In the genomic region with DNA sequence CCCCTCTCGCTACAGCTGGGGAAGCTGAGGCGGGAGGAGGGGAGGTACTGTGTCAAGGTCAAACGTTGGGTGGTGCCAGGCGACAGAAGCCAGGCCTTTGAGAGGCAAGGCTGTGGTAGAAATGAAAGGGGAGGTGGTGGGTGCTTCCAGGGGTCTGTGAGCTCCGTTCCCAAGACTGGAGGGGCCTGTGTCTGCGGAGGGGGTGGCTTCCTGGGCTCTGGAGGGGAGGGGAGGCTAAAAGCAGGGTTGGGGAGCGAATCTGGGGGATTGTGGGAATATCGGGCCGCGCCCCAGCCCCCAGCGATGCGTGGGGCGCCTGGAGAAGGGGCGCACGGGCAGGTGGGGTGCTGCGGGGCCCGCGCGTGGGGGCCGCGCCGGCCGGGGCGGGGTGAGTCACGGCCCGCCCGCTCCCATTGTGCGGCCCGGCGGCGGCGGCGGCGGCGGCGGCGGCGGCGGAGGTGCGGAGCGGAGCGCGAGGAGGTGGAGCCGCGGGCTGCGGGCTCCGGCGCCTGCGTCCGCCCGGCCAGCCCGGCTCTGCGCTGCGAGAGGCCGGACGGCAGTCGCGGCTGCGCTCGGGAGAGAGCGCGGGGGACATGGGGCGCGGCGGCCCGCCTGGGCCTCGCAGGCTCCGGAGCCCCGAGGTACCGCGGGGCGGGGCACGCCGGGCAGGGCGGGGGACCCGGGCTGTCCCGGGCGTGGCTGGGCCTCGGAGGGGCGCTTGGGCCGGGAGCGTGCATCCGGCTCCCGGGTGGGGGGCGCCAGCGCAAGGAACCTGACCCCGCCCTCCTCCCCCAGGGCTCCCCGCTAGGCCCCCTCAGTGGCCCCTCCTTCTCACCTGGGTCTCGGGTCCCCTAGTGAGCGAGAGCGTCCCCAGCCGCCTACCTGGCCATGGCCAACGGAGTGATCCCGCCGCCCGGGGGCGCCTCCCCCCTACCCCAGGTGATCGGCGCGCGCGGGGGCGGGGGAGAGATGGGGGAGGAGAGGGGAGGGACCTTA, we compare ENCODE assay signal across 1 cellular context.
TF ChIP-seq lines count a peak whose summit lies in the region.

A gene with protein sequence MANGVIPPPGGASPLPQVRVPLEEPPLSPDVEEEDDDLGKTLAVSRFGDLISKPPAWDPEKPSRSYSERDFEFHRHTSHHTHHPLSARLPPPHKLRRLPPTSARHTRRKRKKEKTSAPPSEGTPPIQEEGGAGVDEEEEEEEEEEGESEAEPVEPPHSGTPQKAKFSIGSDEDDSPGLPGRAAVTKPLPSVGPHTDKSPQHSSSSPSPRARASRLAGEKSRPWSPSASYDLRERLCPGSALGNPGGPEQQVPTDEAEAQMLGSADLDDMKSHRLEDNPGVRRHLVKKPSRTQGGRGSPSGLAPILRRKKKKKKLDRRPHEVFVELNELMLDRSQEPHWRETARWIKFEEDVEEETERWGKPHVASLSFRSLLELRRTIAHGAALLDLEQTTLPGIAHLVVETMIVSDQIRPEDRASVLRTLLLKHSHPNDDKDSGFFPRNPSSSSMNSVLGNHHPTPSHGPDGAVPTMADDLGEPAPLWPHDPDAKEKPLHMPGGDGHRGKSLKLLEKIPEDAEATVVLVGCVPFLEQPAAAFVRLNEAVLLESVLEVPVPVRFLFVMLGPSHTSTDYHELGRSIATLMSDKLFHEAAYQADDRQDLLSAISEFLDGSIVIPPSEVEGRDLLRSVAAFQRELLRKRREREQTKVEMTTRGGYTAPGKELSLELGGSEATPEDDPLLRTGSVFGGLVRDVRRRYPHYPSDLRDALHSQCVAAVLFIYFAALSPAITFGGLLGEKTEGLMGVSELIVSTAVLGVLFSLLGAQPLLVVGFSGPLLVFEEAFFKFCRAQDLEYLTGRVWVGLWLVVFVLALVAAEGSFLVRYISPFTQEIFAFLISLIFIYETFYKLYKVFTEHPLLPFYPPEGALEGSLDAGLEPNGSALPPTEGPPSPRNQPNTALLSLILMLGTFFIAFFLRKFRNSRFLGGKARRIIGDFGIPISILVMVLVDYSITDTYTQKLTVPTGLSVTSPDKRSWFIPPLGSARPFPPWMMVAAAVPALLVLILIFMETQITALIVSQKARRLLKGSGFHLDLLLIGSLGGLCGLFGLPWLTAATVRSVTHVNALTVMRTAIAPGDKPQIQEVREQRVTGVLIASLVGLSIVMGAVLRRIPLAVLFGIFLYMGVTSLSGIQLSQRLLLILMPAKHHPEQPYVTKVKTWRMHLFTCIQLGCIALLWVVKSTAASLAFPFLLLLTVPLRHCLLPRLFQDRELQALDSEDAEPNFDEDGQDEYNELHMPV (plus strand): TSS at position 526 of the 996 bp plus-strand sequence. CDS start 363 bp downstream, at position 889.

TF ChIP-seq in HEK293, 187 proteins besides CTCF, POLR2A, EP300 and RAD21 (continued from another document and continues in another):
- TF ChIP-seq, protein P1, sequence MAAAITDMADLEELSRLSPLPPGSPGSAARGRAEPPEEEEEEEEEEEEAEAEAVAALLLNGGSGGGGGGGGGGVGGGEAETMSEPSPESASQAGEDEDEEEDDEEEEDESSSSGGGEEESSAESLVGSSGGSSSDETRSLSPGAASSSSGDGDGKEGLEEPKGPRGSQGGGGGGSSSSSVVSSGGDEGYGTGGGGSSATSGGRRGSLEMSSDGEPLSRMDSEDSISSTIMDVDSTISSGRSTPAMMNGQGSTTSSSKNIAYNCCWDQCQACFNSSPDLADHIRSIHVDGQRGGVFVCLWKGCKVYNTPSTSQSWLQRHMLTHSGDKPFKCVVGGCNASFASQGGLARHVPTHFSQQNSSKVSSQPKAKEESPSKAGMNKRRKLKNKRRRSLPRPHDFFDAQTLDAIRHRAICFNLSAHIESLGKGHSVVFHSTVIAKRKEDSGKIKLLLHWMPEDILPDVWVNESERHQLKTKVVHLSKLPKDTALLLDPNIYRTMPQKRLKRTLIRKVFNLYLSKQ (tag by site-specific recombination; IDR thresholded peaks at IDR 0.05; ENCODE audit: borderline replicate concordance) = no peak
- TF ChIP-seq ZNF214 (tag by site-specific recombination; IDR thresholded peaks at IDR 0.05; ENCODE audit: borderline replicate concordance) (no peak), ZSCAN5A (tag by site-specific recombination; IDR thresholded peaks at IDR 0.05) (no peak), HOXA7 (CRISPR knock-in tag; IDR thresholded peaks at IDR 0.05; ENCODE audit: borderline replicate concordance) (no peak), ZNF133 (tag by site-specific recombination; IDR thresholded peaks at IDR 0.05) (no peak), ZNF311 (tag by site-specific recombination; IDR thresholded peaks at IDR 0.05; ENCODE audit: borderline replicate concordance) (no peak), ZNF610 (tag by site-specific recombination; IDR thresholded peaks at IDR 0.05; ENCODE audit: borderline replicate concordance) (no peak), ZNF639 (tag by site-specific recombination; IDR thresholded peaks at IDR 0.05) (no peak), ZNF202 (tag by site-specific recombination; IDR thresholded peaks at IDR 0.05; ENCODE audit: borderline replicate concordance) (no peak), PRDM2 (tag by site-specific recombination; IDR thresholded peaks at IDR 0.05; ENCODE audit: borderline replicate concordance) (no peak), ZBTB49 (tag by site-specific recombination; IDR thresholded peaks at IDR 0.05; ENCODE audit: low read depth) (no peak), ZNF544 (tag by site-specific recombination; IDR thresholded peaks at IDR 0.05) (no peak), ZNF16 (tag by site-specific recombination; IDR thresholded peaks at IDR 0.05; ENCODE audit: low read depth) (no peak), ZNF354C (tag by site-specific recombination; IDR thresholded peaks at IDR 0.05; ENCODE audit: borderline replicate concordance, low read depth) (no peak), RBAK (tag by site-specific recombination; IDR thresholded peaks at IDR 0.05) (no peak), ZNF624 (tag by site-specific recombination; IDR thresholded peaks at IDR 0.05) (no peak), ZBTB8A (tag by site-specific recombination; IDR thresholded peaks at IDR 0.05) (peak; percentile 33; the same call in 1 of the 2 replicates), ZNF223 (tag by site-specific recombination; IDR thresholded peaks at IDR 0.05) (no peak), ZNF140 (tag by site-specific recombination; IDR thresholded peaks at IDR 0.05) (no peak), KLF1 (tag by site-specific recombination; IDR thresholded peaks at IDR 0.05) (peak; percentile 61), ZNF2 (tag by site-specific recombination; IDR thresholded peaks at IDR 0.05) (no peak), ZNF146 (tag by site-specific recombination; IDR thresholded peaks at IDR 0.05) (no peak), ZNF660 (tag by site-specific recombination; IDR thresholded peaks at IDR 0.05) (no peak), ZNF23 (tag by site-specific recombination; IDR thresholded peaks at IDR 0.05; ENCODE audit: borderline replicate concordance) (no peak), GLI2 (tag by site-specific recombination; IDR thresholded peaks at IDR 0.05; ENCODE audit: borderline replicate concordance, low read depth) (no peak), ZNF514 (tag by site-specific recombination; IDR thresholded peaks at IDR 0.05) (no peak), ZNF416 (tag by site-specific recombination; IDR thresholded peaks at IDR 0.05) (no peak), PRDM1 (tag by site-specific recombination; IDR thresholded peaks at IDR 0.05) (no peak), ZNF132 (tag by site-specific recombination; IDR thresholded peaks at IDR 0.05; ENCODE audit: borderline replicate concordance) (no peak), ZNF560 (tag by site-specific recombination; IDR thresholded peaks at IDR 0.05; ENCODE audit: borderline replicate concordance) (no peak), ZNF600 (tag by site-specific recombination; IDR thresholded peaks at IDR 0.05) (no peak)
- TF ChIP-seq, protein P2, sequence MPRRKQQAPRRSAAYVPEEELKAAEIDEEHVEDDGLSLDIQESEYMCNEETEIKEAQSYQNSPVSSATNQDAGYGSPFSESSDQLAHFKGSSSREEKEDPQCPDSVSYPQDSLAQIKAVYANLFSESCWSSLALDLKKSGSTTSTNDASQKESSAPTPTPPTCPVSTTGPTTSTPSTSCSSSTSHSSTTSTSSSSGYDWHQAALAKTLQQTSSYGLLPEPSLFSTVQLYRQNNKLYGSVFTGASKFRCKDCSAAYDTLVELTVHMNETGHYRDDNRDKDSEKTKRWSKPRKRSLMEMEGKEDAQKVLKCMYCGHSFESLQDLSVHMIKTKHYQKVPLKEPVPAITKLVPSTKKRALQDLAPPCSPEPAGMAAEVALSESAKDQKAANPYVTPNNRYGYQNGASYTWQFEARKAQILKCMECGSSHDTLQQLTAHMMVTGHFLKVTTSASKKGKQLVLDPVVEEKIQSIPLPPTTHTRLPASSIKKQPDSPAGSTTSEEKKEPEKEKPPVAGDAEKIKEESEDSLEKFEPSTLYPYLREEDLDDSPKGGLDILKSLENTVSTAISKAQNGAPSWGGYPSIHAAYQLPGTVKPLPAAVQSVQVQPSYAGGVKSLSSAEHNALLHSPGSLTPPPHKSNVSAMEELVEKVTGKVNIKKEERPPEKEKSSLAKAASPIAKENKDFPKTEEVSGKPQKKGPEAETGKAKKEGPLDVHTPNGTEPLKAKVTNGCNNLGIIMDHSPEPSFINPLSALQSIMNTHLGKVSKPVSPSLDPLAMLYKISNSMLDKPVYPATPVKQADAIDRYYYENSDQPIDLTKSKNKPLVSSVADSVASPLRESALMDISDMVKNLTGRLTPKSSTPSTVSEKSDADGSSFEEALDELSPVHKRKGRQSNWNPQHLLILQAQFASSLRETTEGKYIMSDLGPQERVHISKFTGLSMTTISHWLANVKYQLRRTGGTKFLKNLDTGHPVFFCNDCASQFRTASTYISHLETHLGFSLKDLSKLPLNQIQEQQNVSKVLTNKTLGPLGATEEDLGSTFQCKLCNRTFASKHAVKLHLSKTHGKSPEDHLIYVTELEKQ (tag by site-specific recombination; IDR thresholded peaks at IDR 0.05; ENCODE audit: borderline replicate concordance) = no peak
